26 cellular contexts compared by ENCODE assay signal in genomic region chr22:27935897-27936296, GRCh38.
"Had no signal": no experiment of that assay in that cellular context is flagged by ENCODE, and none has a peak within 500 bp of the region (broad histone marks: within the 10 kb centered on the region; RNA-seq: fewer than 3 reads in every experiment).

No MANE protein-coding gene starts in this region.

- H3K36me3 ChIP-seq: heart right ventricle, neutrophil, sigmoid colon, tibial artery, upper lobe of left lung, uterus had no signal

- H3K9me3 ChIP-seq: esophagus muscularis mucosa, heart right ventricle, neutrophil, sigmoid colon, testis, tibial artery, upper lobe of left lung, uterus had no signal

- H3K4me3 ChIP-seq: coronary artery, esophagus muscularis mucosa, heart right ventricle, lung, sigmoid colon, testis, tibial artery, upper lobe of left lung, uterus had no signal

- H3K27ac ChIP-seq: coronary artery, esophagus muscularis mucosa, heart right ventricle, neutrophil, parathyroid adenoma, sigmoid colon, testis, tibial artery, upper lobe of left lung, uterus had no signal

- DNase-seq: dermis blood vessel endothelial cell; effector memory CD4-positive, alpha-beta T cell; foreskin melanocyte; glutamatergic neuron; heart right ventricle; hippocampal formation; immature natural killer cell; islet precursor cell; kidney glomerular epithelial cell; naive B cell; sigmoid colon; stimulated activated CD4-positive, alpha-beta T cell treated with anti-CD3 and anti-CD28 coated beads, Interleukin-2, amount 100 ng/mL, for 24 hours; stimulated activated CD4-positive, alpha-beta T cell treated with anti-CD3 and anti-CD28 coated beads, Interleukin-4, amount 100 ng/mL, for 4 hours; stimulated activated naive CD8-positive, alpha-beta T cell treated with anti-CD3 and anti-CD28 coated beads, Interleukin-15, Interleukin-2, amounts not matched to agents 100 U/mL and 50 U/mL, for 24 hours; substantia nigra; testis; tibial artery; upper lobe of left lung; uterus had no signal

- ATAC-seq: natural killer cell treated with Interleukin-12 subunit alpha and Interleukin-12 subunit beta and Interleukin-15 and Interleukin-18, amount 100 ng/mL, for 72 hours; stimulated activated memory B cell treated with anti-CD40 and anti-IgM and Interleukin-4, amounts not matched to agents 10 μg/mL and 1 μg/mL and 100 μg/mL, for 72 hours; stimulated activated naive CD8-positive, alpha-beta T cell treated with anti-CD3 and anti-CD28 coated beads, Interleukin-15, Interleukin-2, amounts not matched to agents 100 U/mL and 50 U/mL, for 24 hours had no signal

- H3K27me3 ChIP-seq: esophagus muscularis mucosa, heart right ventricle, neutrophil, sigmoid colon, testis, tibial artery, upper lobe of left lung, uterus had no signal

- H3K4me1 ChIP-seq: esophagus muscularis mucosa, heart right ventricle, parathyroid adenoma, sigmoid colon, testis, tibial artery, upper lobe of left lung, uterus had no signal
